9 cellular contexts compared by ENCODE assay signal in genomic region chr18:22466608-22467390, GRCh38. TPM values are rescaled to one million over a fixed set of nuclear protein-coding genes. Genes with fewer than 3 reads are reported as not detected.
DNase-seq lines count a peak whose midpoint lies in the region; ATAC-seq and TF ChIP-seq lines count a peak whose summit lies in the region.
"Had no signal": no experiment of that assay in that cellular context is flagged by ENCODE, and none has a peak within 500 bp of the region (broad histone marks: within the 10 kb centered on the region; RNA-seq: fewer than 3 reads in every experiment).

No MANE protein-coding gene starts in this region.

- no peaks in the 10 kb centered on the region for H3K36me3 ChIP-seq in upper lobe of right lung

- DNase-seq in HT-29 (ENCODE audit: low spot score) (peak; percentile 67), cardiac fibroblast (ENCODE audit: low read depth in 2 of 2) (peak; percentile 73 to 84), kidney tubule cell (ENCODE audit: low spot score) (peak; percentile 92), upper lobe of right lung (no peak), DMS114 treated with DMSO at 0.1 percent for 48 hours (lab: John Stamatoyannopoulos, UW; ENCODE audit: unreplicated experiment) (no peak), NCI-H774 (lab: John Stamatoyannopoulos, UW) (no peak)
- DNase-seq: activated CD4-positive, CD25-positive, alpha-beta regulatory T cell; NCI-H2107 had no signal

- no peaks in the 10 kb centered on the region for H3K27me3 ChIP-seq in upper lobe of right lung

- intact Hi-C loops in upper lobe of right lung (cut with DNase I), result no loop called here

- H3K9me3 ChIP-seq in upper lobe of right lung, result no peaks in the 10 kb centered on the region

- H3K4me1 ChIP-seq in upper lobe of right lung, result peaks cover 39% of the 10 kb centered on the region

- ATAC-seq in upper lobe of right lung (peak; percentile 83), GM18870 (IDR thresholded peaks at IDR 0.05; ENCODE audit: unreplicated experiment) (no peak)

- H3K27ac ChIP-seq in upper lobe of right lung, result peak overlapping the region; percentile 51

- H3K4me3 ChIP-seq in cardiac fibroblast (replicated peaks in 1 of 2; ENCODE audit: low read depth in 2 of 2, low read length in 2 of 2) (peak overlapping the region in 1 of 2 donors; percentile 0), upper lobe of right lung (no peak overlapping the region)

- TF ChIP-seq CTCF in cardiac fibroblast (IDR thresholded peaks at IDR 0.05; ENCODE audit: low read depth, low read length) (no peak), upper lobe of right lung (IDR thresholded peaks at IDR 0.05) (no peak)

RNA-seq across cellular contexts. Expression of gene CTAGE1, which starts 49.1 kb away (rescaled TPM):
- not detected in 2 replicates for total RNA-seq in HT-29 (2014; rRNA removed; shearing (Covaris generic))
- total RNA-seq in upper lobe of right lung, result not detected

Comparison
In these comparisons a context has a peak if more than half of its experiments do, and no peak if none do; other contexts are left out.
1. DNase-seq: peak in HT-29 (single experiment), cardiac fibroblast (2 of 2) and kidney tubule cell (single experiment); none in upper lobe of right lung (single experiment), DMS114 treated with DMSO at 0.1 percent for 48 hours (single experiment) and NCI-H774 (single experiment).